13 cellular contexts compared by ENCODE assay signal in the genomic region with DNA sequence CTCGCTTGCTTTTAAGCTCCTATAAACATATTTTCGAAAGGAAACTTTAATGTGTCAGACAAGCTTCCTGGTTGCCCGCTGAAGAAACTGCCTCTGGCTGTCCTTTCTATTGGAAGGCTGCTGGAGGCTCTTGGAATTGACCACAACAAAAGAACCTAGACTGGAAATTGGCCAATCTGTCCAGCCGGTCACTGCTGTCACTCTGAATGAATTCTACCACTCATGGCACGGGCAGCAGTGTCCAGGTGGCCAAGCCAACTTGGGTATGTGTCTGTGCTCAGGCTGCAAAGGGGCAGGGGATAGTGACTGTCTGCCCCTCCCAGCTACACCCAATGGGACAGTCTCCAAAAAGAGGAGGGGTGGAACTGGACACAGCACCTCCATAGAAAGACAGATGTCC. TPM values are rescaled to one million over a fixed set of nuclear protein-coding genes. Genes with fewer than 3 reads are reported as not detected.
DNase-seq lines count a peak whose midpoint lies in the region; FAIRE-seq and TF ChIP-seq lines count a peak whose summit lies in the region.
"Had no signal": no experiment of that assay in that cellular context is flagged by ENCODE, and none has a peak within 500 bp of the region (broad histone marks: within the 10 kb centered on the region; RNA-seq: fewer than 3 reads in every experiment).

No MANE protein-coding gene starts in this region.

- no peak for TF ChIP-seq CTCF in D721Med (IDR thresholded peaks at IDR 0.05; ENCODE audit: insufficient read depth, missing control alignments)

- no peak for FAIRE-seq in D721Med (lab: Jason Lieb, UNC)
- FAIRE-seq: A204.1, GM12878, H1 had no signal

- DNase-seq in A172 (ENCODE audit: low spot score) (peak; percentile 8), H4 (ENCODE audit: low spot score) (peak; percentile 19), SW480 (ENCODE audit: low spot score) (peak; percentile 28), cerebellum (ENCODE audit: low spot score) (peak; percentile 85), germinal center (ENCODE audit: low spot score) (no peak), HuH-7 (ENCODE audit: low spot score) (no peak), D721Med (ENCODE audit: insufficient read length, low spot score) (no peak)
- DNase-seq: ACHN; CD4-positive, alpha-beta T cell; DMS79 treated with DMSO at 0.1 percent for 48 hours had no signal

RNA-seq across cellular contexts. Expression of a gene that starts 57.6 kb away (rescaled TPM):
- 0.14 and 0.29 TPM in 2 replicates for total RNA-seq in A172 (2014; rRNA removed; shearing (Covaris generic))
- total RNA-seq in H4 (2014; rRNA removed; shearing (Covaris generic)): 0.37 and 0.47 TPM in 2 replicates
- total RNA-seq in cerebellum: 4.5 TPM

Comparison
In these comparisons a context has a peak if more than half of its experiments do, and no peak if none do; other contexts are left out.
1. DNase-seq: peak in A172 (single experiment), H4 (single experiment), SW480 (single experiment) and cerebellum (single experiment); none in germinal center (single experiment), HuH-7 (single experiment) and D721Med (single experiment).